Comparison of ENCODE assay signal across 27 cellular contexts in the genomic region with DNA sequence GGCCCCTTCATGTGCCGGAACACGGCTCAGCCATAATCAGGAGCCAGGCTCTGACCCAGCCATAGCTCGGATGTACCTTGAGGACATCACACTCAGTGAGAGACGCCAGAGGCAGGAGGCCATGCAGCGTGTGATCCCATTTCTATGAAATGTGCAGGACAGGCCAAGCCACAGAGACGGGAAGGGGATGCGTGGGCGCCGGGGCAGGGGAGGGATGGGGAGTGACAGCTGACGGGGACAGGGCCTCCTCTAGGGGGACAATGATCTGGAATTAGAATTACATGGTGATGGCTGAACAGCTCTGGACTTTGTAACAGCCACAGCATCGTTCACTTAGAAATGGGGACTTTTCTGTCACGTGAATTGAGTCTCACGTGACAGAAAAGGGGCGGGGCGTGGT.
"Had no signal": no experiment of that assay in that cellular context is flagged by ENCODE, and none has a peak within 500 bp of the region (broad histone marks: within the 10 kb centered on the region; RNA-seq: fewer than 3 reads in every experiment).

No MANE protein-coding gene starts in this region.

- H3K4me3 Mint-ChIP-seq: mesothelial cell of epicardium; naive B cell; natural killer cell; nephron progenitor cell; neural progenitor cell; stimulated activated memory B cell treated with anti-CD40 and anti-IgM and Interleukin-4, amounts not matched to agents 10 μg/mL and 1 μg/mL and 100 μg/mL, for 72 hours; stimulated activated naive CD8-positive, alpha-beta T cell treated with anti-CD3 and anti-CD28 coated beads, Interleukin-15, amount 100 ng/mL, for 72 hours had no signal

- H3K4me2 ChIP-seq: neural progenitor cell had no signal

- H2AFZ ChIP-seq: neural progenitor cell had no signal

- H3K27ac Mint-ChIP-seq: mesothelial cell of epicardium; natural killer cell; nephron progenitor cell; neural progenitor cell; progenitor cell of endocrine pancreas; stimulated activated memory B cell treated with anti-CD40 and anti-IgM and Interleukin-4, amounts not matched to agents 10 μg/mL and 1 μg/mL and 100 μg/mL, for 72 hours had no signal

- H3K4me1 Mint-ChIP-seq: mesothelial cell of epicardium had no signal

- H3K27me3 ChIP-seq: left lung, neural progenitor cell, ovary, right atrium auricular region, right lobe of liver, spleen, tibial nerve, upper lobe of left lung, vagina had no signal

- H3K27ac ChIP-seq: left lung, lower lobe of right lung, neural progenitor cell, ovary, right atrium auricular region, right lobe of liver, tibial nerve, upper lobe of left lung, vagina had no signal

- H3K36me3 ChIP-seq: neural progenitor cell, ovary had no signal

- H3K4me1 ChIP-seq: neural progenitor cell, right lobe of liver had no signal

- DNase-seq: hippocampal formation; kidney glomerular epithelial cell; left colon; left lung; lower lobe of right lung; mammary epithelial cell; mesendoderm; naive B cell; natural killer cell; nephron progenitor cell; ovary; right lobe of liver; small intestine; spleen; stimulated activated CD4-positive, alpha-beta T cell treated with anti-CD3 and anti-CD28 coated beads, Interleukin-4, amount 100 ng/mL, for 24 hours; stimulated activated naive CD4-positive, alpha-beta T cell treated with Interleukin-2 at 50 U/mL for 16 hours; stimulated activated naive CD8-positive, alpha-beta T cell treated with anti-CD3 and anti-CD28 coated beads, Interleukin-15, amount 100 ng/mL, for 72 hours; substantia nigra had no signal

- H3K27me3 Mint-ChIP-seq: naive B cell; progenitor cell of endocrine pancreas; stimulated activated memory B cell treated with anti-CD40 and anti-IgM and Interleukin-4, amounts not matched to agents 10 μg/mL and 1 μg/mL and 100 μg/mL, for 72 hours; stimulated activated naive CD8-positive, alpha-beta T cell treated with anti-CD3 and anti-CD28 coated beads, Interleukin-15, amount 100 ng/mL, for 72 hours had no signal

- FAIRE-seq: keratinocyte, small intestine had no signal

- H3K4me3 ChIP-seq: left lung, lower lobe of right lung, neural progenitor cell, ovary, right atrium auricular region, right lobe of liver, spleen, tibial nerve, upper lobe of left lung, vagina had no signal

- H3K9ac ChIP-seq: neural progenitor cell had no signal

- H3K9me3 ChIP-seq: left lung, lower lobe of right lung, ovary, right atrium auricular region, right lobe of liver, spleen, tibial nerve, upper lobe of left lung, vagina had no signal

- ATAC-seq: left colon; left lung; lower lobe of right lung; natural killer cell; right lobe of liver; stimulated activated memory B cell treated with anti-CD40 and anti-IgM and Interleukin-4, amounts not matched to agents 10 μg/mL and 1 μg/mL and 100 μg/mL, for 72 hours; stimulated activated naive CD8-positive, alpha-beta T cell treated with anti-CD3 and anti-CD28 coated beads, Interleukin-15, amount 100 ng/mL, for 72 hours had no signal

- H3K36me3 Mint-ChIP-seq: natural killer cell had no signal
